Comparison of ENCODE assay signal across 2 cellular contexts in the genomic region with DNA sequence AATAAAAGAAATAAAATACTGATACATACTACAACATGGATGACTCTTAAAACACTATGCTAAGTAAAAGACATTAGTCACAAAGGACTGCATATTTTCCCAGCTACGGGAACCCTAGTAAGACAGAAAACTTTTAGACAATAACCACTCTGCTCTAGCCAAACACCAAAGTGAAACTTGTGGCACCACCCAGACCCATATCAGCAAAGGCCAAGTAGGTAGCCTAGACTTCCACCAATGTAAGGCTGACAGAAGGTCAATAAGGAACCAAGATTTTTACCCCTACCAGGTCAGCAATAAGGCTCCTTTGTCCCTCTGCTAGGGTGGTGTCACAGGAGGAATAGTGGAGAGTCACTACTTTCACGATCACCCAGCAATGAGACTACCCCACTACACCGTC.
TF ChIP-seq lines count a peak whose summit lies in the region.

No MANE protein-coding gene starts in this region.

TF ChIP-seq in IMR-90, 13 proteins besides CTCF, POLR2A, EP300 and RAD21:
- no peak for TF ChIP-seq RCOR1 (IDR thresholded peaks at IDR 0.05; ENCODE audit: insufficient replicate concordance, low read length)
- TF ChIP-seq CEBPB (IDR thresholded peaks at IDR 0.05; ENCODE audit: low read depth, low read length) = no peak
- TF ChIP-seq FOS (IDR thresholded peaks at IDR 0.05; ENCODE audit: low read depth, low read length) = no peak
- no peak for TF ChIP-seq BHLHE40 (IDR thresholded peaks at IDR 0.05; ENCODE audit: low read depth, low read length)
TF ChIP-seq in IMR-90: peak in this region for 0.

TF ChIP-seq in GM12878, 131 proteins besides CTCF, POLR2A, EP300 and RAD21:
- TF ChIP-seq ZNF622 (IDR thresholded peaks at IDR 0.05) (no peak), SUZ12 (IDR thresholded peaks at IDR 0.05; ENCODE audit: unreplicated experiment) (no peak), TBL1XR1 (IDR thresholded peaks at IDR 0.05; ENCODE audit: low read depth, low read length) (no peak), ESRRA (IDR thresholded peaks at IDR 0.05; ENCODE audit: low read length) (no peak), MXI1 (IDR thresholded peaks at IDR 0.05; ENCODE audit: low read depth, low read length) (no peak), PAX8 (IDR thresholded peaks at IDR 0.05) (no peak), E4F1 (IDR thresholded peaks at IDR 0.05; ENCODE audit: borderline replicate concordance, partially characterized antibody) (no peak), ZZZ3 (IDR thresholded peaks at IDR 0.05; ENCODE audit: control insufficient read depth, insufficient read length, low read depth) (no peak)
